Comparison of ENCODE assay signal across 19 cellular contexts in the genomic region with DNA sequence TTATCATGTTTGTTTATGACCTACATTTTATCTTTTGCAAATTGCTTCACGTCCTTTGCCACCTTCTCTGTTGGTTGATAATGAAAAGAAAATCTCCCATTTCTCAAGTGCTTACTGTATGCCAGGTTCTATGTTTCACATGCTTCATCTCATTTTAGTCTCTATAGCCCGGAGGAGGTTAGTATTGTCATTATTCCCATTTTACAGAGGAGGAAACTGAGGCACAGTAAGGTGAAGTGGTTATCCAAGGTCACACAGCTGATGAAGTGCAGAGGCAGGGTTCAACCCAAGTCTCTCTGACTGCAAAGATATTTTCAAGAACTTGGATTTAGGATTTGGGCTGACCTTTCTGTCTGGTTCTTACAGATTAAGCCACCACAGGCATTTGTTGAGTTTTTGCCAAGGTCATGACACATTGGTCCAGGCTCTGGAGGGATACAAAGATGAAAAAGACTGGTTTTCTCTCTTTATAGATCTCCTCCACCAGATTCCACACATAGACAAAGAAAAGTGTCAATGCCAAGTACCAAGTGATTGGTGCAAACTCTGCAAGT. TPM values are rescaled to one million over a fixed set of nuclear protein-coding genes. Genes with fewer than 3 reads are reported as not detected.
"Had no signal": no experiment of that assay in that cellular context is flagged by ENCODE, and none has a peak within 500 bp of the region (broad histone marks: within the 10 kb centered on the region; RNA-seq: fewer than 3 reads in every experiment).

No MANE protein-coding gene starts in this region.

- H3K9me3 ChIP-seq: pancreas, psoas muscle, tibial artery had no signal

- H3K4me3 ChIP-seq: coronary artery, hepatocyte, pancreas, psoas muscle, tibial artery had no signal

- DNase-seq: activated CD8-positive, alpha-beta memory T cell treated with anti-CD3 and anti-CD28 coated beads, Interleukin-2, amount 50 U/mL, for 4 hours; activated naive CD4-positive, alpha-beta T cell; activated naive CD8-positive, alpha-beta T cell treated with anti-CD3 and anti-CD28 coated beads for 36 hours; activated T-cell treated with anti-CD3 and anti-CD28 coated beads, Interleukin-2, amount 50 U/mL, for 24 hours; amniotic stem cell; cerebellar nuclear complex; glutamatergic neuron; left cardiac atrium; nephron progenitor cell; pancreas; psoas muscle; right cardiac atrium; small intestine; stimulated activated CD4-positive, alpha-beta T cell treated with anti-CD3 and anti-CD28 coated beads, Interleukin-2, amount 100 ng/mL, for 24 hours; stimulated activated naive CD8-positive, alpha-beta T cell treated with anti-CD3 and anti-CD28 coated beads, Interleukin-15, amount 100 ng/mL, for 72 hours; T-helper 1 cell; tibial artery had no signal

- H3K27ac ChIP-seq: coronary artery, hepatocyte, pancreas, psoas muscle, tibial artery had no signal

- H3K4me1 ChIP-seq: pancreas, psoas muscle, tibial artery had no signal

- H3K36me3 ChIP-seq: pancreas, tibial artery had no signal

- H3K27me3 ChIP-seq: hepatocyte, pancreas, tibial artery had no signal

RNA-seq across cellular contexts. Expression of gene CNBD2, which starts 20.6 kb away (rescaled TPM):
- polyA plus RNA-seq: hepatocyte had no signal
